ENCODE assay signal across 20 cellular contexts in the genomic region with DNA sequence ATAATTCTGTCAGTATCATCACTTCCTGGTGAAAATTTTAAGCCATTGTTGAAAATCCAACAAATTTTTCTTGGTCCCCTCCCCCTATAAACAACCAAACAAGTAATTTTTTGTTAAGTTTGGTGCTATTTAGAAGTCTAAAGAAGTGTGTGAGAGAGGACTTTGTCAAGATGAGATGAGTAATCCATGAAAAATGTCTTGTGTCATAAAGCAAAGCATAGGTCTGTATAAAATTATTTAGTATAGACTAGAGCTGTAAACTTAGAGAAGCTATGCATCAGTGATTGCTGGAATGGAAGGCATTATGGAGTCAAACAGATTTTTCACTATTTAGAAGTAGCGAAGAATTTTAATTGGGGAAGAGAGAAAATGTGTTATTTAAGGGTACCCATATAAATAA. TPM values are rescaled to one million over a fixed set of nuclear protein-coding genes. Genes with fewer than 3 reads are reported as not detected.
DNase-seq lines count a peak whose midpoint lies in the region; ATAC-seq, FAIRE-seq and TF ChIP-seq lines count a peak whose summit lies in the region.
"Had no signal": no experiment of that assay in that cellular context is flagged by ENCODE, and none has a peak within 500 bp of the region (broad histone marks: within the 10 kb centered on the region; RNA-seq: fewer than 3 reads in every experiment).

No MANE protein-coding gene starts in this region.

- peaks cover 8% of the 10 kb centered on the region for H3K36me3 ChIP-seq in bronchial epithelial cell (ENCODE audit: control insufficient read depth, insufficient read depth, low read length)

- H3K27me3 ChIP-seq in bronchial epithelial cell (ENCODE audit: control insufficient read depth, insufficient read depth, low read length) = no peaks in the 10 kb centered on the region
- H3K27me3 ChIP-seq: BLaER1 treated with 17β-estradiol and CSF1 and Interleukin-3, amounts not matched to agents 10 nM and 100 nM; right atrium auricular region had no signal

- DNase-seq in AG10803 (ENCODE audit: low read depth) (peak; percentile 57), LoVo (ENCODE audit: low spot score) (peak; percentile 34), bronchial epithelial cell (ENCODE audit: low read depth) (peak; percentile 77), hepatic stellate cell (ENCODE audit: low spot score) (peak; percentile 24), NCI-H128 (lab: John Stamatoyannopoulos, UW; ENCODE audit: unreplicated experiment) (no peak), T-helper 9 cell (no peak), NCI-H1436 treated with DMSO at 0.1 percent for 48 hours (lab: John Stamatoyannopoulos, UW) (no peak)
- DNase-seq: activated CD4-positive, alpha-beta T cell treated with anti-CD3 and anti-CD28 coated beads, Interleukin-2, amount 10 ng/mL, durations not matched to agents 24 days and 14 days; activated T-cell treated with anti-CD3 and anti-CD28 coated beads, Interleukin-2, amount 50 U/mL, for 72 hours; GDM1; GOT3; hippocampal formation; natural killer cell; OCI-M1; stimulated activated CD4-positive, alpha-beta T cell treated with anti-CD3 and anti-CD28 coated beads, Interleukin-4, amount 100 ng/mL, for 1 hour; T-helper 17 cell had no signal

- H3K4me3 ChIP-seq in AG10803 (ENCODE audit: low read length) (no peak overlapping the region), bronchial epithelial cell (ENCODE audit: low read depth, low read length) (no peak overlapping the region)
- H3K4me3 ChIP-seq: BLaER1 treated with 17β-estradiol and CSF1 and Interleukin-3, amounts not matched to agents 10 nM and 100 nM; right atrium auricular region had no signal

- FAIRE-seq in bronchial epithelial cell (lab: Jason Lieb, UNC) = no peak

- no peak for ATAC-seq in GM18873 (IDR thresholded peaks at IDR 0.05; ENCODE audit: low FRiP score, unreplicated experiment)
- ATAC-seq: activated T-cell treated with anti-CD3 and anti-CD28 coated beads, Interleukin-2, amount 50 U/mL, for 72 hours; natural killer cell; stimulated activated effector memory CD8-positive, alpha-beta T cell treated with anti-CD3 and anti-CD28 coated beads, Interleukin-12 subunit alpha, Interleukin-12 subunit beta, amount 100 ng/mL, for 72 hours; T-helper 17 cell had no signal

- TF ChIP-seq CTCF in AG10803 (conservative IDR thresholded peaks at IDR 0.05; ENCODE audit: low read length) (no peak), bronchial epithelial cell (IDR thresholded peaks at IDR 0.05; ENCODE audit: insufficient read depth, low read length, severe bottlenecking) (no peak)

RNA-seq across cellular contexts. Expression of gene MAPK6, which starts 31.4 kb away (rescaled TPM):
- total RNA-seq in bronchial epithelial cell = 156 and 197 TPM in 2 replicates

Comparison
In these comparisons a context has a peak if more than half of its experiments do, and no peak if none do; other contexts are left out.
1. DNase-seq: peak in AG10803 (single experiment), LoVo (single experiment), bronchial epithelial cell (single experiment) and hepatic stellate cell (single experiment); none in NCI-H128 (single experiment), T-helper 9 cell (single experiment) and NCI-H1436 treated with DMSO at 0.1 percent for 48 hours (single experiment).